ENCODE assay signal across 8 cellular contexts in the genomic region with DNA sequence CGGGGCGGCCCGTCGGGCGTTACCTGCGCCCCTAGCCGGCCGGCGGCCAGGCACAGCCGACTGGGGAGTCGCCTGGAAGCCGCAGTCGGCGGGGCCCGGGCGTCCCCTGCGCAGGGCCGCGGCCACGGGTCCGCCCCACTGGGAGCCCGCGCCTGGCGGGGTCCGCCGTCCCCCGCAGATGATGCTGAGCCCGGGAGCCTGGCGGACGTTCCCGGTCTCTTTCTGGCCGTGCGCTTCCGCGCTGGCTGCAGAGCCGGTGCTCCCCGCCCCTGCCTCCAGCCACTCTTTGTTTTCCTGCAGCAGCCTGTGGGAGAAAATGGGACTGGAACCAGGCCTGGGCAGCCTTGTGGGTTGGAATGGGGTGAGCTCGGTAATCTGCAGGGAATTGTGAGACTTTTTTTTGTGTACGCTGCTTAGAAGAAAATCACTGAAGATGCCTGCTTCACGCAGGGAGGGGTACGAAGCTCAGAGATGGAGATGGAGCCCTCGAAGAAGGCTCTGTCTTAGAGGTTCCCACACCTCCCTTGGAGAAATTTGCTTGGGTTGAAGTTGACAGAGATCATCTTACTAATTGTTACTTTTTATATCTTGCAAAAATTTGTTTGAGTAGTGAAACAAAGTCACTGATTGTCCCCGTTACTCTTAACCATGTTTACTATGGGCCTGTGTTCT. TPM values are rescaled to one million over a fixed set of nuclear protein-coding genes. Genes with fewer than 3 reads are reported as not detected.
DNase-seq lines count a peak whose midpoint lies in the region; ATAC-seq, FAIRE-seq and TF ChIP-seq lines count a peak whose summit lies in the region.

No MANE protein-coding gene starts in this region.

- peaks cover 30% of the 10 kb centered on the region for H3K4me1 Mint-ChIP-seq in central memory CD8-positive, alpha-beta T cell

- FAIRE-seq in GM12891 (lab: Jason Lieb, UNC) = no peak
- no peak for FAIRE-seq in kidney (lab: Jason Lieb, UNC)

- peaks cover 62% of the 10 kb centered on the region for H3K79me2 ChIP-seq in ACC112 (ENCODE audit: control insufficient read depth, insufficient read depth, low read length, unreplicated experiment)
- H3K79me2 ChIP-seq in OCI-LY1 (ENCODE audit: insufficient read depth, low read length) = peaks cover 42% of the 10 kb centered on the region
- H3K79me2 ChIP-seq in smooth muscle cell (ENCODE audit: low read depth) = peaks cover 42% of the 10 kb centered on the region

- no peak for TF ChIP-seq CTCF in OCI-LY1 (IDR thresholded peaks at IDR 0.05; ENCODE audit: low read length)
- TF ChIP-seq CTCF in kidney (IDR thresholded peaks at IDR 0.05; ENCODE audit: borderline replicate concordance, extremely low read depth, insufficient read depth) = no peak
- TF ChIP-seq CTCF in smooth muscle cell (IDR thresholded peaks at IDR 0.05; ENCODE audit: borderline replicate concordance, insufficient read depth, poor library complexity, severe bottlenecking) = no peak

- H3K4me3 Mint-ChIP-seq in central memory CD8-positive, alpha-beta T cell = peak overlapping the region; percentile 88

- no peak for TF ChIP-seq POLR2A in GM12891 (IDR thresholded peaks at IDR 0.05; ENCODE audit: low read depth, low read length)

- intact Hi-C loops in kidney (cut with DNase I) = no loop called here

- no peaks in the 10 kb centered on the region for H4K20me1 ChIP-seq in OCI-LY1 (ENCODE audit: insufficient read depth, low read length)
- H4K20me1 ChIP-seq in smooth muscle cell (ENCODE audit: low read depth) = peaks cover 49% of the 10 kb centered on the region

- no peaks in the 10 kb centered on the region for H3K9me3 Mint-ChIP-seq in central memory CD8-positive, alpha-beta T cell

- peaks cover 1% of the 10 kb centered on the region for H3K36me3 Mint-ChIP-seq in central memory CD8-positive, alpha-beta T cell (ENCODE audit: insufficient read depth)

- no peaks in the 10 kb centered on the region for H3K9me3 ChIP-seq in OCI-LY1 (ENCODE audit: low read length)
- H3K9me3 ChIP-seq in kidney (ENCODE audit: control insufficient read depth in 1 of 2, low read length in 2 of 2) = no peaks in the 10 kb centered on the region
- no peaks in the 10 kb centered on the region for H3K9me3 ChIP-seq in smooth muscle cell (replicated peaks; ENCODE audit: low read depth)

- H3K27me3 Mint-ChIP-seq in central memory CD8-positive, alpha-beta T cell = no peaks in the 10 kb centered on the region

- H3K27ac ChIP-seq in ACC112 (ENCODE audit: low read depth, low read length) = peak overlapping the region; percentile 86
- H3K27ac ChIP-seq in OCI-LY1 (ENCODE audit: low read depth, low read length, poor library complexity, severe bottlenecking) = peak overlapping the region; percentile 31
- H3K27ac ChIP-seq in kidney (ENCODE audit: low read depth in 2 of 2, low read length in 2 of 2) = peak overlapping the region; percentile 75 to 89
- H3K27ac ChIP-seq in smooth muscle cell (ENCODE audit: low read depth) = peak overlapping the region; percentile 35

- H3K27me3 ChIP-seq in ACC112 (ENCODE audit: insufficient read depth, low read length) (no peaks in the 10 kb centered on the region), OCI-LY1 (ENCODE audit: insufficient read depth, low read length) (no peaks in the 10 kb centered on the region), smooth muscle cell (ENCODE audit: low read depth) (no peaks in the 10 kb centered on the region)

- H3K4me1 ChIP-seq in ACC112 (ENCODE audit: control insufficient read depth, insufficient read depth, low read length, unreplicated experiment) = peaks cover 52% of the 10 kb centered on the region
- peaks cover 43% of the 10 kb centered on the region for H3K4me1 ChIP-seq in OCI-LY1 (ENCODE audit: insufficient read depth, low read length, severe bottlenecking)
- H3K4me1 ChIP-seq in kidney (ENCODE audit: control insufficient read depth in 1 of 2, insufficient read depth in 1 of 2, low read depth in 1 of 2, low read length in 2 of 2) = peaks cover 4 to 25% of the 10 kb centered on the region in 2 donors
- H3K4me1 ChIP-seq in smooth muscle cell (ENCODE audit: low read depth) = peaks cover 32% of the 10 kb centered on the region

- H3K36me3 ChIP-seq in ACC112 (ENCODE audit: insufficient read depth, low read length) (peaks cover 16% of the 10 kb centered on the region), OCI-LY1 (ENCODE audit: insufficient read depth, low read length) (peaks cover 9% of the 10 kb centered on the region), kidney (ENCODE audit: control insufficient read depth in 1 of 2, insufficient read depth in 2 of 2, low read length in 2 of 2) (peaks cover 0 to 2% of the 10 kb centered on the region in 2 donors), smooth muscle cell (ENCODE audit: low read depth) (no peaks in the 10 kb centered on the region)

- H3K9ac ChIP-seq in OCI-LY1 (ENCODE audit: low read length) (peak overlapping the region; percentile 66), kidney (ENCODE audit: low read length in 2 of 2) (peak overlapping the region; percentile 41 to 68), smooth muscle cell (ENCODE audit: low read depth) (peak overlapping the region; percentile 38)

- DNase-seq in GM12891 (ENCODE audit: insufficient read length, low spot score) (peak; percentile 50), kidney (no peak), smooth muscle cell (lab: John Stamatoyannopoulos, UW; ENCODE audit: unreplicated experiment) (no peak), GDM1 (lab: John Stamatoyannopoulos, UW) (no peak)
- DNase-seq in central memory CD8-positive, alpha-beta T cell (ENCODE audit: low spot score in 2 of 2) = no peak

- H2AFZ ChIP-seq in ACC112 (ENCODE audit: low read length, unreplicated experiment) = no peak overlapping the region
- no peak overlapping the region for H2AFZ ChIP-seq in OCI-LY1 (ENCODE audit: low read length)
- H2AFZ ChIP-seq in smooth muscle cell (ENCODE audit: low read depth) = peak overlapping the region; percentile 56

- H3K27ac Mint-ChIP-seq in central memory CD8-positive, alpha-beta T cell (ENCODE audit: low read depth) = peak overlapping the region; percentile 57

- H3K9me2 ChIP-seq in OCI-LY1 (ENCODE audit: low read depth, low read length) = no peaks in the 10 kb centered on the region

- peak overlapping the region; percentile 99 for H3K4me3 ChIP-seq in ACC112 (ENCODE audit: low read depth, low read length)
- H3K4me3 ChIP-seq in OCI-LY1 (ENCODE audit: low read depth, low read length, poor library complexity, severe bottlenecking) = peak overlapping the region; percentile 73
- H3K4me3 ChIP-seq in kidney (ENCODE audit: low read length in 2 of 2) = peak overlapping the region; percentile 72 to 92
- peak overlapping the region; percentile 71 for H3K4me3 ChIP-seq in smooth muscle cell

- H3F3A ChIP-seq in OCI-LY1 (ENCODE audit: insufficient read depth, low read length) = no peaks in the 10 kb centered on the region
- peaks cover 3% of the 10 kb centered on the region for H3F3A ChIP-seq in smooth muscle cell (ENCODE audit: low read depth)

- ATAC-seq in HG02885 (IDR thresholded peaks at IDR 0.05; ENCODE audit: poor library complexity, unreplicated experiment) = peak; percentile 34
- peak; percentile 9 for ATAC-seq in central memory CD8-positive, alpha-beta T cell (replicated peaks; ENCODE audit: extremely low read depth, poor library complexity, severe bottlenecking)

- 2% methylated on average over 36 of the region's 43 CpGs for WGBS in smooth muscle cell (ENCODE audit: low lambda C conversion rate)

- H3K4me2 ChIP-seq in OCI-LY1 (ENCODE audit: low read length) = peak overlapping the region; percentile 82
- H3K4me2 ChIP-seq in smooth muscle cell = peak overlapping the region; percentile 92

TF ChIP-seq in GM12891, 5 proteins besides CTCF, POLR2A, EP300 and RAD21:
- TF ChIP-seq POLR2AphosphoS5 (IDR thresholded peaks at IDR 0.05; ENCODE audit: low read depth, low read length) (no peak), SPI1 (IDR thresholded peaks at IDR 0.05; ENCODE audit: low read depth, low read length) (no peak), POU2F2 (IDR thresholded peaks at IDR 0.05; ENCODE audit: low read depth, low read length) (no peak), TAF1 (IDR thresholded peaks at IDR 0.05; ENCODE audit: low read depth, low read length) (no peak), PAX5 (IDR thresholded peaks at IDR 0.05; ENCODE audit: insufficient read depth, low read length, severe bottlenecking) (no peak)

RNA-seq across cellular contexts. Expression of a gene that starts 0.8 kb away (rescaled TPM):
- polyA plus RNA-seq in GM12891 (2012; ENCODE audit: low read depth, missing spikeins) = 16.7 TPM
- total RNA-seq in kidney (176 TPM), smooth muscle cell (31.8 and 44.4 TPM in 2 replicates)
- polyA plus RNA-seq in kidney (ENCODE audit: insufficient read depth, low read depth, low replicate concordance) (50.9 TPM), smooth muscle cell (39.4 and 43.3 TPM in 2 replicates)

RNA-seq across cellular contexts. Expression of a gene that starts 53.1 kb away (rescaled TPM):
- 25.2 TPM for polyA plus RNA-seq in GM12891 (2012; ENCODE audit: low read depth, missing spikeins)
- total RNA-seq in kidney = 95.7 TPM
- polyA plus RNA-seq in kidney (ENCODE audit: insufficient read depth, low read depth, low replicate concordance) = 59.0 TPM
- total RNA-seq in smooth muscle cell = 12.6 and 30.1 TPM in 2 replicates
- polyA plus RNA-seq in smooth muscle cell = 19.9 and 34.0 TPM in 2 replicates

Comparison
In these comparisons a context has a peak if more than half of its experiments do, and no peak if none do; other contexts are left out.
1. H3K27ac ChIP-seq: peak in every context shown above with its lines; median percentile 86 in ACC112; 82 in kidney; 35 in smooth muscle cell; 31 in OCI-LY1.